In the genomic region with DNA sequence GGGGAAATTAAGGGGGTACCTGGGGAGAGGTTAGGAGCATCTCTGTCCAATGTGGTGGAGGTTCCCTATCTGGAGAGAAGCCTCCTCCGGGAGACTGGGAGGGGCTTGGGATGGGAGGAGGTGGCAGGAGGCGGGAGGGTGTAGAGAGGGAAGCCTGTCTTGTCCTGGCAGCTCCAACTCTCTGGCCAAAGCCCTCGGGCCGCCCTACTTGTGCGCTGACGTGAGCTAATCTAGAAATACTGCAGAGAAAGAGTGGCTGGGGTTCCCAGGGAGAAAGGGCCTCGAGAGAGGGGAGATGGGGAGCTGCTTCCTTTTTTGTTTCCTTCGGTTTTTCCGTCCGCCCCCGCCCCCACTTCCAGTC, we compare ENCODE assay signal across 22 cellular contexts. TPM values are rescaled to one million over a fixed set of nuclear protein-coding genes. Genes with fewer than 3 reads are reported as not detected.
DNase-seq lines count a peak whose midpoint lies in the region; ATAC-seq, FAIRE-seq and TF ChIP-seq lines count a peak whose summit lies in the region.
"Had no signal": no experiment of that assay in that cellular context is flagged by ENCODE, and none has a peak within 500 bp of the region (broad histone marks: within the 10 kb centered on the region; RNA-seq: fewer than 3 reads in every experiment).

No MANE protein-coding gene starts in this region.

- BruUV-seq in GM12878 (replicated peaks; lab: Mats Ljungman, UMichigan): no TSS peak

- no peak overlapping the region for H4K12ac ChIP-seq in trophoblast cell (ENCODE audit: low read depth, low read length)

- H3K79me1 ChIP-seq in trophoblast cell (ENCODE audit: low read length): no peaks in the 10 kb centered on the region

- no peak for FAIRE-seq in GM12878 (lab: Jason Lieb, UNC)
- FAIRE-seq: urothelium cell line had no signal

- SMC1A ChIA-PET in GM12878 (lab: Charles Lee; ENCODE audit: uncharacterized antibody, unreplicated experiment): no interaction called here

- H3K23ac ChIP-seq in trophoblast cell (ENCODE audit: low read length): no peak overlapping the region

- H4K20me1 ChIP-seq in BLaER1 (peaks cover 55% of the 10 kb centered on the region), GM12878 (ENCODE audit: control insufficient read depth, insufficient read depth) (no peaks in the 10 kb centered on the region)

- 11% methylated on average over 11 of the region's 11 CpGs for WGBS in GM12878 (ENCODE audit: insufficient coverage, insufficient replicate concordance, low lambda C conversion rate, missing lambda C conversion rate)
- 3% methylated on average over 11 of the region's 11 CpGs for WGBS in right lobe of liver (ENCODE audit: insufficient coverage, low coverage, low lambda C conversion rate, missing lambda C conversion rate)
- WGBS in trophoblast cell (ENCODE audit: extremely low coverage, insufficient coverage, insufficient read length): no CpG with 5 or more reads among the region's 11 CpGs

- no peak overlapping the region for H3K18ac ChIP-seq in trophoblast cell (ENCODE audit: low read length)

- H2BK5ac ChIP-seq in trophoblast cell (ENCODE audit: low read depth, low read length, poor library complexity): no peak overlapping the region

- H4K8ac ChIP-seq in trophoblast cell (ENCODE audit: low read depth, low read length): no peak overlapping the region

- TF ChIP-seq CTCF in GM12878 (IDR thresholded peaks at IDR 0.05 in 2 of 3, conservative IDR thresholded peaks at IDR 0.05 in 1 of 3; ENCODE audit: control insufficient read depth in 2 of 3, extremely low read depth in 1 of 3, insufficient read depth in 1 of 3, low read depth in 3 of 3, low read length in 3 of 3): no peak
- no peak for TF ChIP-seq CTCF in right lobe of liver (IDR thresholded peaks at IDR 0.05)

- H3K27me3 ChIP-seq in BLaER1: peaks cover 92% of the 10 kb centered on the region
- peaks cover 95% of the 10 kb centered on the region for H3K27me3 ChIP-seq in H7 (ENCODE audit: control insufficient read depth, insufficient read depth, low read length)
- H3K27me3 ChIP-seq in GM12878 (replicated peaks in 1 of 2; ENCODE audit: control insufficient read depth in 2 of 2, insufficient read depth in 2 of 2, low read length in 1 of 2): peaks cover 34 to 48% of the 10 kb centered on the region in 2 experiments
- H3K27me3 ChIP-seq in right lobe of liver: peaks cover 7 to 25% of the 10 kb centered on the region in 2 donors
- peaks cover 74% of the 10 kb centered on the region for H3K27me3 ChIP-seq in trophoblast cell (ENCODE audit: insufficient read depth, low read length)

- H3K4me2 ChIP-seq in BLaER1 (peak overlapping the region; percentile 97), GM12878 (ENCODE audit: control insufficient read depth, insufficient read depth) (no peak overlapping the region), trophoblast cell (ENCODE audit: low read length) (no peak overlapping the region)

- CTCF ChIA-PET in GM12878 (lab: Yijun Ruan, JAX): interaction anchor here (1.8 kb wide), 1 partner anchor 170 kb away, joined by 4 read pairs; no protein-coding TSS in a partner anchor

- peak; percentile 80 for DNase-seq in H7
- no peak for DNase-seq in GM12878 (ENCODE audit: low read depth, low spot score)
- peak; percentile 66 for DNase-seq in iPS-NIHi7 (ENCODE audit: extremely low spot score)
- DNase-seq in right lobe of liver: no peak
- DNase-seq in NCI-H2081 (lab: John Stamatoyannopoulos, UW): no peak
- DNase-seq in trophoblast cell: no peak
- DNase-seq: activated CD4-positive, alpha-beta T cell treated with anti-CD3 and anti-CD28 coated beads, Interleukin-2, amount 50 U/mL, for 4 hours; body of pancreas; Caco-2; foreskin melanocyte; left ventricle myocardium inferior; NCI-H226; NK-92 treated with Interleukin-12 subunit alpha and Interleukin-12 subunit beta, amount 100 ng/mL, for 24 hours; stomach had no signal

- H3K79me2 ChIP-seq in GM12878 (ENCODE audit: control insufficient read depth, insufficient read depth, low read length): no peaks in the 10 kb centered on the region
- H3K79me2 ChIP-seq in trophoblast cell (ENCODE audit: control insufficient read depth, insufficient read depth, low read length, poor library complexity): no peaks in the 10 kb centered on the region

- H2AFZ ChIP-seq in GM12878 (ENCODE audit: control insufficient read depth, low read depth, low read length) (no peak overlapping the region), trophoblast cell (ENCODE audit: insufficient read depth, low read length, poor library complexity) (no peak overlapping the region)

- no peak for TF ChIP-seq EP300 in GM12878 (IDR thresholded peaks at IDR 0.05; ENCODE audit: borderline replicate concordance in 1 of 2, control insufficient read depth in 1 of 2, low read depth in 2 of 2, low read length in 2 of 2)

- no peak for TF ChIP-seq POLR2A in GM12878 (IDR thresholded peaks at IDR 0.05; ENCODE audit: low read depth, low read length)
- TF ChIP-seq POLR2A in right lobe of liver (IDR thresholded peaks at IDR 0.05): no peak

- in situ Hi-C loops in GM12878 (cut with MboI): no loop called here

- H2AK5ac ChIP-seq in trophoblast cell (ENCODE audit: low read length): no peak overlapping the region

- POLR2A ChIA-PET in GM12878 (lab: Charles Lee): no interaction called here

- RAD21 ChIA-PET in GM12878 (lab: Charles Lee; ENCODE audit: unreplicated experiment): interaction anchor here (1.1 kb wide), 1 partner anchor 75 kb away, joined by 3 read pairs; no protein-coding TSS in a partner anchor

- intact Hi-C loops in GM12878 (cut with micrococcal nuclease; ENCODE audit: unreplicated experiment) (no loop called here), right lobe of liver (cut with DNase I) (no loop called here)

- H3K4me1 ChIP-seq in BLaER1 (peaks cover 54% of the 10 kb centered on the region), GM12878 (ENCODE audit: control insufficient read depth, insufficient read depth, low read length) (peaks cover 5% of the 10 kb centered on the region; the same call in 1 of the 2 replicates), right lobe of liver (no peaks in the 10 kb centered on the region), trophoblast cell (ENCODE audit: control insufficient read depth in 1 of 2, insufficient read depth in 2 of 2, low read length in 2 of 2) (peaks cover 0 to 3% of the 10 kb centered on the region in 2 experiments)
- H3K4me1 ChIP-seq: Caco-2 had no signal

- no peak overlapping the region for H4K91ac ChIP-seq in trophoblast cell (ENCODE audit: low read depth, low read length)

- TF ChIP-seq RAD21 in GM12878 (IDR thresholded peaks at IDR 0.05; ENCODE audit: insufficient read depth, low read depth, low read length): no peak

- no peak for ATAC-seq in GM12878
- ATAC-seq in right lobe of liver: no peak
- ATAC-seq in HG02970 (IDR thresholded peaks at IDR 0.05; ENCODE audit: low FRiP score, unreplicated experiment): no peak
- ATAC-seq: body of pancreas had no signal

- no peak overlapping the region for H3K27ac ChIP-seq in BLaER1
- no peak overlapping the region for H3K27ac ChIP-seq in GM12878 (ENCODE audit: control insufficient read depth, insufficient read depth)
- no peak overlapping the region for H3K27ac ChIP-seq in right lobe of liver
- H3K27ac ChIP-seq in trophoblast cell (ENCODE audit: low read depth, low read length): no peak overlapping the region
- H3K27ac ChIP-seq: body of pancreas, left ventricle myocardium inferior, stomach had no signal

- no peak overlapping the region for H3K4ac ChIP-seq in trophoblast cell (ENCODE audit: low read depth, low read length)

- peaks cover 6% of the 10 kb centered on the region; the same call in 1 of the 2 replicates for H3K9me3 ChIP-seq in BLaER1
- H3K9me3 ChIP-seq in GM12878 (replicated peaks; ENCODE audit: control insufficient read depth, insufficient read depth, low read length): peaks cover 3% of the 10 kb centered on the region; the same call in 1 of the 3 replicates
- no peaks in the 10 kb centered on the region for H3K9me3 ChIP-seq in right lobe of liver
- peaks cover 9% of the 10 kb centered on the region for H3K9me3 ChIP-seq in trophoblast cell (ENCODE audit: insufficient read depth, low read depth, low read length)
- H3K9me3 ChIP-seq: body of pancreas, Caco-2, left ventricle myocardium inferior had no signal

- no peak overlapping the region for H2BK120ac ChIP-seq in trophoblast cell (ENCODE audit: insufficient read depth, low read length, poor library complexity)

- no peaks in the 10 kb centered on the region for H3K36me3 ChIP-seq in BLaER1
- no peaks in the 10 kb centered on the region for H3K36me3 ChIP-seq in H7 (replicated peaks; ENCODE audit: control insufficient read depth, insufficient read depth, low read length)
- no peaks in the 10 kb centered on the region for H3K36me3 ChIP-seq in GM12878 (ENCODE audit: control insufficient read depth in 2 of 2, insufficient read depth in 2 of 2, low read length in 1 of 2)
- no peaks in the 10 kb centered on the region for H3K36me3 ChIP-seq in right lobe of liver
- no peaks in the 10 kb centered on the region for H3K36me3 ChIP-seq in trophoblast cell (ENCODE audit: control insufficient read depth in 1 of 2, insufficient read depth in 2 of 2, low read length in 2 of 2)
- H3K36me3 ChIP-seq: left ventricle myocardium inferior, stomach had no signal

- H3K14ac ChIP-seq in trophoblast cell (ENCODE audit: low read length): no peak overlapping the region

- H3K4me3 ChIP-seq in BLaER1 (peak overlapping the region; percentile 59), H7 (ENCODE audit: insufficient read depth, low read depth, low read length) (peak overlapping the region; percentile 16; the same call in 1 of the 2 replicates), GM12878 (0 out of 2 replicates have a peak overlapping the region, but pooled peaks have one; percentile 1), right lobe of liver (no peak overlapping the region), trophoblast cell (ENCODE audit: low read depth, low read length) (no peak overlapping the region)
- H3K4me3 ChIP-seq: body of pancreas, left ventricle myocardium inferior, stomach had no signal

- no peak overlapping the region for H3K9ac ChIP-seq in BLaER1
- H3K9ac ChIP-seq in GM12878 (ENCODE audit: control insufficient read depth, insufficient read depth, low read length): no peak overlapping the region
- H3K9ac ChIP-seq in trophoblast cell (ENCODE audit: low read length): no peak overlapping the region

- no peak overlapping the region for H2BK12ac ChIP-seq in trophoblast cell (ENCODE audit: low read length)

RNA-seq across cellular contexts. Expression of a gene that starts 1.6 kb away (rescaled TPM):
- 0.07 TPM in 1 of 2 replicates, not detected in the other for total RNA-seq in H7 (2014; rRNA removed; shearing (Covaris generic))
- not detected in 2 replicates for total RNA-seq in GM12878 (2013; cell fraction: nucleolus; rRNA removed)
- total RNA-seq in GM12878 (2014; rRNA removed) (not detected in 2 replicates), GM12878 (2014; rRNA removed; fragmentation: Illumina TruSeq; extraction: Trizol) (not detected in 2 replicates), GM12878 (2021) (not detected in 2 replicates), right lobe of liver (not detected)
- polyA plus RNA-seq in GM12878 (2011; ENCODE audit: low read depth): not detected
- polyA plus RNA-seq in GM12878 (2011; rRNA removed) (not detected in 2 replicates), GM12878 (2014; fragmentation: Illumina TruSeq; extraction: Trizol) (not detected in 2 replicates), GM12878 (2014; fragmentation: Nextera tagmentation; extraction: Ambion mirVana) (not detected), GM12878 (2014; rRNA removed) (not detected in 2 replicates), GM12878 (2016; fragmentation: Nextera tagmentation; extraction: Ambion mirVana) (not detected)
- polyA plus RNA-seq in GM12878 (2011; cell fraction: cytosol; rRNA removed): 0.01 and 0.02 TPM in 2 replicates
- polyA plus RNA-seq in GM12878 (2011; cell fraction: nucleus; rRNA removed): not detected in 2 replicates
- polyA plus RNA-seq in GM12878 (2012): 0.05 and 0.22 TPM in 2 replicates
- not detected in 2 replicates for polyA minus RNA-seq in GM12878 (2011; rRNA and poly(A)+ RNA removed)
- not detected in 2 replicates for polyA minus RNA-seq in GM12878 (2011; cell fraction: cytosol; rRNA and poly(A)+ RNA removed)
- polyA minus RNA-seq in GM12878 (2011; cell fraction: nucleus; rRNA and poly(A)+ RNA removed): not detected in 2 replicates
- not detected in 2 replicates for polyA plus RNA-seq in trophoblast cell (2013)
- total RNA-seq: body of pancreas, Caco-2, epithelial cell of proximal tubule, HT-29, left ventricle myocardium inferior, mucosa of gallbladder, osteocyte, RPMI7951, stomach had no signal
- polyA plus RNA-seq: stomach had no signal

RNA-seq across cellular contexts. Expression of a gene that starts 25.6 kb away (rescaled TPM):
- 16.0 and 17.0 TPM in 2 replicates for total RNA-seq in H7 (2014; rRNA removed; shearing (Covaris generic))
- 26.0 and 28.3 TPM in 2 replicates for total RNA-seq in GM12878 (2013; cell fraction: nucleolus; rRNA removed)
- total RNA-seq in GM12878 (2014; rRNA removed) (8.1 and 9.4 TPM in 2 replicates), GM12878 (2014; rRNA removed; fragmentation: Illumina TruSeq; extraction: Trizol) (6.0 and 6.2 TPM in 2 replicates), GM12878 (2021) (8.6 and 8.9 TPM in 2 replicates), right lobe of liver (1 to 10 TPM; 3.0 to 5.6 (median 3.7) TPM)
- polyA plus RNA-seq in GM12878 (2011; ENCODE audit: low read depth): 3.8 TPM
- polyA plus RNA-seq in GM12878 (2011; rRNA removed) (12.2 and 14.7 TPM in 2 replicates), GM12878 (2014; fragmentation: Illumina TruSeq; extraction: Trizol) (7.0 and 7.4 TPM in 2 replicates), GM12878 (2014; fragmentation: Nextera tagmentation; extraction: Ambion mirVana) (1 to 10 TPM in 1 of 2 experiments, under 1 TPM in 1; 0.52 to 1.7 TPM), GM12878 (2014; rRNA removed) (10.7 and 10.9 TPM in 2 replicates), GM12878 (2016; fragmentation: Nextera tagmentation; extraction: Ambion mirVana) (10 to 100 TPM in 1 of 2 experiments, 1 to 10 TPM in 1; 9.0 to 12.7 TPM)
- polyA plus RNA-seq in GM12878 (2011; cell fraction: cytosol; rRNA removed): 11.3 and 14.7 TPM in 2 replicates
- 35.6 and 39.5 TPM in 2 replicates for polyA plus RNA-seq in GM12878 (2011; cell fraction: nucleus; rRNA removed)
- 4.6 and 4.9 TPM in 2 replicates for polyA plus RNA-seq in GM12878 (2012)
- 9.6 and 11.8 TPM in 2 replicates for polyA minus RNA-seq in GM12878 (2011; rRNA and poly(A)+ RNA removed)
- polyA minus RNA-seq in GM12878 (2011; cell fraction: cytosol; rRNA and poly(A)+ RNA removed): 4.1 and 4.4 TPM in 2 replicates
- polyA minus RNA-seq in GM12878 (2011; cell fraction: nucleus; rRNA and poly(A)+ RNA removed): 11.4 and 12.9 TPM in 2 replicates
- polyA plus RNA-seq in trophoblast cell (2013): 4.7 and 4.8 TPM in 2 replicates

Comparison
In these comparisons a context has a peak if more than half of its experiments do, and no peak if none do; other contexts are left out.
1. H3K4me3 ChIP-seq: peak in BLaER1 (single experiment), H7 (single experiment) and GM12878 (single experiment); none in right lobe of liver (0 of 3) and trophoblast cell (single experiment).
2. DNase-seq: peak in H7 (single experiment) and iPS-NIHi7 (single experiment); none in GM12878 (single experiment), right lobe of liver (0 of 3), NCI-H2081 (0 of 2) and trophoblast cell (0 of 2).